In the genomic region with DNA sequence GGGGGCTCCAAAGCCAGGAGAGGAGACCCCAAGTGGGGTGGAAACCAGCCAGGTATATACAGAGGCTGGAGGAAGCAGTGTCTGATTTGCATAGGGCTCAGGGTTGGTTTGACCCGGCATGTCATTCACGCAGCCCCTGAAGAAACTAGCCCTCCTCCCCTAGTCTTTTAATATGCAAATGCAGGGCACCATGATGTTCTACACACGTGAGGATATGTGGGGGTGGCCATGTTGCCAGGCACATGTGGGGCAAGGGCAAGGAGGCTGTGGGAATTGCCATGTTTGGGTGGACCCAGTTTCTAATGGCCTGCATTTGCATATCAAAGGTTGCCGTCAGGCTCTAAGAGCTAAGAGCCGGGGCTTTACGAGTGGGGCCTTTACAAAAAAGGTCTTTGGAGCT, we compare ENCODE assay signal across 22 cellular contexts.
"Had no signal": no experiment of that assay in that cellular context is flagged by ENCODE, and none has a peak within 500 bp of the region (broad histone marks: within the 10 kb centered on the region; RNA-seq: fewer than 3 reads in every experiment).

No MANE protein-coding gene starts in this region.

- DNase-seq: activated CD4-positive, alpha-beta memory T cell treated with anti-CD3 and anti-CD28 coated beads, Interleukin-2, amount 10 ng/mL, durations not matched to agents 7 days and 5 days; activated CD4-positive, alpha-beta T cell treated with anti-CD3 and anti-CD28 coated beads for 48 hours; activated CD4-positive, CD25-positive, alpha-beta regulatory T cell; activated effector memory CD4-positive, alpha-beta T cell treated with Interleukin-2 at 50 U/mL for 16 hours; activated naive CD4-positive, alpha-beta T cell treated with anti-CD3 and anti-CD28 coated beads for 36 hours; activated T-cell treated with anti-CD3 and anti-CD28 coated beads, Interleukin-2, amount 50 U/mL, for 72 hours; amygdala; cortex of kidney; erythroblast; foreskin keratinocyte; hypothalamus; immature natural killer cell; naive thymus-derived CD8-positive, alpha-beta T cell; retina; stimulated activated CD4-positive, alpha-beta T cell treated with anti-CD3 and anti-CD28 coated beads, Interleukin-2, amount 100 ng/mL, for 48 hours; stimulated activated naive CD4-positive, alpha-beta T cell; T-helper 17 cell; testis had no signal

- H3K4me3 Mint-ChIP-seq: activated CD4-positive, alpha-beta memory T cell treated with anti-CD3 and anti-CD28 coated beads, Interleukin-2, amount 10 ng/mL, durations not matched to agents 7 days and 5 days; activated naive CD4-positive, alpha-beta T cell treated with anti-CD3 and anti-CD28 coated beads for 36 hours; activated T-cell treated with anti-CD3 and anti-CD28 coated beads, Interleukin-2, amount 50 U/mL, for 72 hours; mesothelial cell of epicardium; naive thymus-derived CD8-positive, alpha-beta T cell; T-helper 17 cell; type B pancreatic cell had no signal

- H3K9me3 Mint-ChIP-seq: activated CD4-positive, alpha-beta memory T cell treated with anti-CD3 and anti-CD28 coated beads, Interleukin-2, amount 10 ng/mL, durations not matched to agents 7 days and 5 days; activated naive CD4-positive, alpha-beta T cell treated with anti-CD3 and anti-CD28 coated beads for 36 hours; activated T-cell treated with anti-CD3 and anti-CD28 coated beads, Interleukin-2, amount 50 U/mL, for 72 hours; immature natural killer cell; mesothelial cell of epicardium; naive thymus-derived CD8-positive, alpha-beta T cell; type B pancreatic cell had no signal

- H3K9me3 ChIP-seq: testis, vagina had no signal

- H3K4me1 ChIP-seq: foreskin keratinocyte, testis, vagina had no signal

- H3K36me3 Mint-ChIP-seq: immature natural killer cell; mesothelial cell of epicardium; naive thymus-derived CD8-positive, alpha-beta T cell had no signal

- H3K4me1 Mint-ChIP-seq: activated CD4-positive, alpha-beta memory T cell treated with anti-CD3 and anti-CD28 coated beads, Interleukin-2, amount 10 ng/mL, durations not matched to agents 7 days and 5 days; immature natural killer cell; naive thymus-derived CD8-positive, alpha-beta T cell; T-helper 17 cell had no signal

- H3K27me3 Mint-ChIP-seq: progenitor cell of endocrine pancreas, type B pancreatic cell had no signal

- H3K36me3 ChIP-seq: vagina had no signal

- H3K27me3 ChIP-seq: testis, vagina had no signal

- H3K27ac ChIP-seq: foreskin keratinocyte, testis, vagina had no signal

- ATAC-seq: activated T-cell treated with anti-CD3 and anti-CD28 coated beads, Interleukin-2, amount 50 U/mL, for 72 hours; foreskin keratinocyte; naive thymus-derived CD8-positive, alpha-beta T cell; T-helper 17 cell had no signal

- H3K27ac Mint-ChIP-seq: activated CD4-positive, alpha-beta memory T cell treated with anti-CD3 and anti-CD28 coated beads, Interleukin-2, amount 10 ng/mL, durations not matched to agents 7 days and 5 days; activated naive CD4-positive, alpha-beta T cell treated with anti-CD3 and anti-CD28 coated beads for 36 hours; activated T-cell treated with anti-CD3 and anti-CD28 coated beads, Interleukin-2, amount 50 U/mL, for 72 hours; immature natural killer cell; mesothelial cell of epicardium; naive thymus-derived CD8-positive, alpha-beta T cell; progenitor cell of endocrine pancreas; T-helper 17 cell had no signal

- H3K4me3 ChIP-seq: testis, vagina had no signal
